Comparison of ENCODE assay signal across 8 cellular contexts in genomic region chr6:85923013-85923430, GRCh38.
DNase-seq lines count a peak whose midpoint lies in the region; TF ChIP-seq lines count a peak whose summit lies in the region.

No MANE protein-coding gene starts in this region.

- peaks cover 7% of the 10 kb centered on the region for H3K36me3 Mint-ChIP-seq in endodermal cell (ENCODE audit: low read depth)
- H3K36me3 Mint-ChIP-seq in activated T-cell treated with anti-CD3 and anti-CD28 coated beads, Interleukin-2, amount 50 U/mL, for 24 hours (ENCODE audit: low read depth), result no peaks in the 10 kb centered on the region

- no peaks in the 10 kb centered on the region for H3K4me1 ChIP-seq in HEK293 (ENCODE audit: control insufficient read depth, insufficient read depth, low read length)
- H3K4me1 ChIP-seq in endodermal cell (ENCODE audit: control insufficient read depth, insufficient read depth, low read length), result peaks cover 17% of the 10 kb centered on the region

- TF ChIP-seq CTCF in GM12874 (IDR thresholded peaks at IDR 0.05; ENCODE audit: insufficient read depth, low read depth, low read length) (peak; percentile 58), HEK293 (tag by site-specific recombination; IDR thresholded peaks at IDR 0.05) (peak; percentile 65), endodermal cell (conservative IDR thresholded peaks at IDR 0.05) (peak; percentile 88)

- no peak overlapping the region for H3K9ac ChIP-seq in endodermal cell (ENCODE audit: extremely low read depth, low read length, poor library complexity, severe bottlenecking)

- peak; percentile 37 for DNase-seq in AG08396 (ENCODE audit: low spot score)
- DNase-seq in Kasumi-1 (lab: John Stamatoyannopoulos, UW), result peak; percentile 84 to 94
- DNase-seq in RKO (ENCODE audit: low spot score), result peak; percentile 86
- DNase-seq in endodermal cell, result peak; percentile 83
- peak; percentile 30 for DNase-seq in myocyte (ENCODE audit: low read depth)
- no peak for DNase-seq in activated T-cell treated with anti-CD3 and anti-CD28 coated beads, Interleukin-2, amount 50 U/mL, for 24 hours

- peaks cover 23% of the 10 kb centered on the region for H3K4me1 Mint-ChIP-seq in endodermal cell
- H3K4me1 Mint-ChIP-seq in activated T-cell treated with anti-CD3 and anti-CD28 coated beads, Interleukin-2, amount 50 U/mL, for 24 hours (ENCODE audit: low read depth), result no peaks in the 10 kb centered on the region

- no peaks in the 10 kb centered on the region for H3K27me3 Mint-ChIP-seq in endodermal cell (ENCODE audit: insufficient read depth)
- no peaks in the 10 kb centered on the region for H3K27me3 Mint-ChIP-seq in activated T-cell treated with anti-CD3 and anti-CD28 coated beads, Interleukin-2, amount 50 U/mL, for 24 hours

- CTCF ChIA-PET in HEK293 (lab: Yijun Ruan, JAX), result interaction anchor here (0.5 to 2.4 kb wide), 19 partner anchors 9 to 1109 kb away, joined by 3 to 9 read pairs (median 4); partner anchors contain the start of gene HTR1E

- WGBS in endodermal cell (ENCODE audit: insufficient coverage in 1 of 2, insufficient read length in 1 of 2), 2 experiments, result 0 to 5% methylated on average over 2 of the region's 2 CpGs

- no peak overlapping the region for H3K27ac Mint-ChIP-seq in endodermal cell
- H3K27ac Mint-ChIP-seq in activated T-cell treated with anti-CD3 and anti-CD28 coated beads, Interleukin-2, amount 50 U/mL, for 24 hours, result no peak overlapping the region

- POLR2A ChIA-PET in HEK293 (lab: Yijun Ruan, JAX), result interaction anchor here (1.5 kb wide), 1 partner anchor 280 kb away, joined by 6 read pairs; the partner anchor contains the start of gene SYNCRIP

- H3K36me3 ChIP-seq in HEK293 (ENCODE audit: control insufficient read depth in 2 of 2, insufficient read depth in 1 of 2, low read length in 2 of 2) (no peaks in the 10 kb centered on the region), endodermal cell (ENCODE audit: control insufficient read depth, insufficient read depth, low read length) (no peaks in the 10 kb centered on the region)

- no peaks in the 10 kb centered on the region for H3K9me3 ChIP-seq in HEK293 (ENCODE audit: control insufficient read depth, insufficient read depth, low read depth, low read length)
- H3K9me3 ChIP-seq in endodermal cell (ENCODE audit: control insufficient read depth, low read length), result peaks cover 23% of the 10 kb centered on the region

- no peak overlapping the region for H3K27ac ChIP-seq in HEK293 (ENCODE audit: extremely low read depth, low read depth, low read length)
- no peak overlapping the region for H3K27ac ChIP-seq in endodermal cell (ENCODE audit: low read depth, low read length)

- no peaks in the 10 kb centered on the region for H3K27me3 ChIP-seq in endodermal cell (ENCODE audit: control insufficient read depth, insufficient read depth, low read length, poor library complexity, severe bottlenecking)

- peaks cover 19% of the 10 kb centered on the region for H3K9me3 Mint-ChIP-seq in endodermal cell
- no peaks in the 10 kb centered on the region for H3K9me3 Mint-ChIP-seq in activated T-cell treated with anti-CD3 and anti-CD28 coated beads, Interleukin-2, amount 50 U/mL, for 24 hours

- H3K4me3 Mint-ChIP-seq in endodermal cell, result no peak overlapping the region
- no peak overlapping the region for H3K4me3 Mint-ChIP-seq in activated T-cell treated with anti-CD3 and anti-CD28 coated beads, Interleukin-2, amount 50 U/mL, for 24 hours

- H3K4me3 ChIP-seq in HEK293 (ENCODE audit: low read depth, low read length), result no peak overlapping the region
- H3K4me3 ChIP-seq in endodermal cell (ENCODE audit: low read length), result no peak overlapping the region

TF ChIP-seq in HEK293, 187 proteins besides CTCF, POLR2A, EP300 and RAD21:
- TF ChIP-seq ZNF292 (tag by site-specific recombination; IDR thresholded peaks at IDR 0.05; ENCODE audit: borderline replicate concordance, low read depth), result no peak
- peak; percentile 98 for TF ChIP-seq ZNF654 (tag by site-specific recombination; IDR thresholded peaks at IDR 0.05; ENCODE audit: low read depth)
- TF ChIP-seq ZNF350 (tag by site-specific recombination; IDR thresholded peaks at IDR 0.05), result no peak
- TF ChIP-seq SP3 (tag by site-specific recombination; IDR thresholded peaks at IDR 0.05), result no peak
- TF ChIP-seq ZNF843 (tag by site-specific recombination; IDR thresholded peaks at IDR 0.05), result no peak
- TF ChIP-seq ZIC2 (tag by site-specific recombination; IDR thresholded peaks at IDR 0.05), result 0 out of 2 replicates have a peak, but pooled peaks have one; percentile 20
- no peak for TF ChIP-seq GLI2 (tag by site-specific recombination; IDR thresholded peaks at IDR 0.05; ENCODE audit: borderline replicate concordance, low read depth)
- no peak for TF ChIP-seq ZNF16 (tag by site-specific recombination; IDR thresholded peaks at IDR 0.05; ENCODE audit: low read depth)
- TF ChIP-seq PRDM2 (tag by site-specific recombination; IDR thresholded peaks at IDR 0.05; ENCODE audit: borderline replicate concordance), result no peak
